ENCODE assay signal across 1 cellular context in genomic region chr17:42665581-42666001, GRCh38.
TF ChIP-seq lines count a peak whose summit lies in the region.

No MANE protein-coding gene starts in this region.

TF ChIP-seq in GM12878, 131 proteins besides CTCF, POLR2A, EP300 and RAD21:
- TF ChIP-seq ZBTB4 (CRISPR knock-in tag; IDR thresholded peaks at IDR 0.05) (no peak), ZNF274 (IDR thresholded peaks at IDR 0.05; ENCODE audit: insufficient read depth, insufficient read length) (no peak), ZBTB40 (IDR thresholded peaks at IDR 0.05; ENCODE audit: borderline replicate concordance) (no peak), TBL1XR1 (IDR thresholded peaks at IDR 0.05; ENCODE audit: low read depth, low read length) (no peak), PAX5 (IDR thresholded peaks at IDR 0.05; ENCODE audit: borderline replicate concordance, low read depth, low read length) (no peak), ZNF622 (IDR thresholded peaks at IDR 0.05) (no peak), SRF (IDR thresholded peaks at IDR 0.05; ENCODE audit: low read depth in 2 of 2, low read length in 2 of 2) (no peak)
